Comparison of ENCODE assay signal across 22 cellular contexts in genomic region chr2:216074794-216075193, GRCh38.
"Had no signal": no experiment of that assay in that cellular context is flagged by ENCODE, and none has a peak within 500 bp of the region (broad histone marks: within the 10 kb centered on the region; RNA-seq: fewer than 3 reads in every experiment).

No MANE protein-coding gene starts in this region.

- H3K27me3 Mint-ChIP-seq: activated naive CD8-positive, alpha-beta T cell treated with anti-CD3 and anti-CD28 coated beads, Interleukin-2, amount 50 U/mL, for 24 hours; central memory CD8-positive, alpha-beta T cell; naive thymus-derived CD8-positive, alpha-beta T cell; stimulated activated naive B cell treated with anti-CD40 and anti-IgM and Interleukin-4, amounts not matched to agents 10 μg/mL and 1 μg/mL and 100 μg/mL, for 72 hours had no signal

- H3K36me3 ChIP-seq: brain microvascular endothelial cell, colonic mucosa, heart right ventricle, tibial artery had no signal

- H3K4me3 ChIP-seq: colonic mucosa, heart right ventricle, spleen, tibial artery had no signal

- H3K27ac ChIP-seq: brain microvascular endothelial cell, heart right ventricle, neutrophil, parathyroid adenoma, spleen, tibial artery had no signal

- H3K27ac Mint-ChIP-seq: activated naive CD4-positive, alpha-beta T cell treated with anti-CD3 and anti-CD28 coated beads for 36 hours; activated naive CD8-positive, alpha-beta T cell treated with anti-CD3 and anti-CD28 coated beads, Interleukin-2, amount 50 U/mL, for 24 hours; endodermal cell had no signal

- H3K4me1 ChIP-seq: heart right ventricle, tibial artery had no signal

- H2AFZ ChIP-seq: parathyroid adenoma had no signal

- H3K27me3 ChIP-seq: brain microvascular endothelial cell, colonic mucosa, heart right ventricle, neutrophil, spleen, tibial artery had no signal

- DNase-seq: activated CD4-positive, alpha-beta T cell treated with anti-CD3 and anti-CD28 coated beads, Interleukin-2, amount 50 U/mL, for 1 hour; activated CD8-positive, alpha-beta memory T cell treated with anti-CD3 and anti-CD28 coated beads, Interleukin-2, amount 50 U/mL, for 4 hours; activated naive CD4-positive, alpha-beta T cell treated with anti-CD3 and anti-CD28 coated beads for 36 hours; activated naive CD8-positive, alpha-beta T cell treated with anti-CD3 and anti-CD28 coated beads, Interleukin-2, amount 50 U/mL, for 24 hours; activated T-cell treated with anti-CD3 and anti-CD28 coated beads, Interleukin-2, amount 50 U/mL, for 4 hours; anterior cingulate cortex; brain microvascular endothelial cell; colonic mucosa; endodermal cell; heart right ventricle; kidney glomerular epithelial cell; left ventricle myocardium superior; naive thymus-derived CD8-positive, alpha-beta T cell; spleen; stimulated activated naive B cell treated with anti-CD40 and anti-IgM and Interleukin-4, amounts not matched to agents 10 μg/mL and 1 μg/mL and 100 μg/mL, for 72 hours; substantia nigra; T1000; tibial artery had no signal

- H3K9me3 ChIP-seq: colonic mucosa, neutrophil, tibial artery had no signal

- H3K79me2 ChIP-seq: parathyroid adenoma had no signal

- H3K9me3 Mint-ChIP-seq: activated naive CD4-positive, alpha-beta T cell treated with anti-CD3 and anti-CD28 coated beads for 36 hours; activated naive CD8-positive, alpha-beta T cell treated with anti-CD3 and anti-CD28 coated beads, Interleukin-2, amount 50 U/mL, for 24 hours; activated T-cell treated with anti-CD3 and anti-CD28 coated beads, Interleukin-2, amount 50 U/mL, for 4 hours; central memory CD8-positive, alpha-beta T cell; endodermal cell; naive thymus-derived CD8-positive, alpha-beta T cell; stimulated activated naive B cell treated with anti-CD40 and anti-IgM and Interleukin-4, amounts not matched to agents 10 μg/mL and 1 μg/mL and 100 μg/mL, for 72 hours had no signal

- ATAC-seq: activated CD4-positive, CD25-positive, alpha-beta regulatory T cell treated with anti-CD3 and anti-CD28 coated beads, Interleukin-2, amount 50 U/mL, for 24 hours; activated naive CD8-positive, alpha-beta T cell treated with anti-CD3 and anti-CD28 coated beads, Interleukin-2, amount 50 U/mL, for 24 hours; activated T-cell treated with anti-CD3 and anti-CD28 coated beads, Interleukin-2, amount 50 U/mL, for 4 hours; heart right ventricle; left ventricle myocardium superior; naive thymus-derived CD8-positive, alpha-beta T cell; stimulated activated naive B cell treated with anti-CD40 and anti-IgM and Interleukin-4, amounts not matched to agents 10 μg/mL and 1 μg/mL and 100 μg/mL, for 72 hours had no signal

- H3K4me3 Mint-ChIP-seq: activated naive CD4-positive, alpha-beta T cell treated with anti-CD3 and anti-CD28 coated beads for 36 hours; activated naive CD8-positive, alpha-beta T cell treated with anti-CD3 and anti-CD28 coated beads, Interleukin-2, amount 50 U/mL, for 24 hours; activated T-cell treated with anti-CD3 and anti-CD28 coated beads, Interleukin-2, amount 50 U/mL, for 4 hours; central memory CD8-positive, alpha-beta T cell; endodermal cell; stimulated activated naive B cell treated with anti-CD40 and anti-IgM and Interleukin-4, amounts not matched to agents 10 μg/mL and 1 μg/mL and 100 μg/mL, for 72 hours had no signal

- H3K9ac ChIP-seq: parathyroid adenoma had no signal
